Comparison of ENCODE assay signal across 21 cellular contexts in genomic region chr22:35229865-35230264, GRCh38. TPM values are rescaled to one million over a fixed set of nuclear protein-coding genes. Genes with fewer than 3 reads are reported as not detected.
DNase-seq lines count a peak whose midpoint lies in the region; ATAC-seq, FAIRE-seq and TF ChIP-seq lines count a peak whose summit lies in the region.
"Had no signal": no experiment of that assay in that cellular context is flagged by ENCODE, and none has a peak within 500 bp of the region (broad histone marks: within the 10 kb centered on the region; RNA-seq: fewer than 3 reads in every experiment).

No MANE protein-coding gene starts in this region.

- peaks cover 43% of the 10 kb centered on the region for H3K79me2 ChIP-seq in DOHH2 (ENCODE audit: control insufficient read depth, low read length)
- no peaks in the 10 kb centered on the region for H3K79me2 ChIP-seq in OCI-LY7 (ENCODE audit: insufficient read depth, low read depth, low read length)

- intact Hi-C loops in OCI-LY7 (cut with micrococcal nuclease; ENCODE audit: unreplicated experiment), result loop anchor here (2.0 kb wide), 1 partner anchor 75 kb away; no protein-coding TSS in a partner anchor

- no peak overlapping the region for H3K4me3 Mint-ChIP-seq in stimulated activated naive B cell treated with anti-CD40 and anti-IgM and Interleukin-4, amounts not matched to agents 10 μg/mL and 1 μg/mL and 100 μg/mL, for 72 hours
- H3K4me3 Mint-ChIP-seq: CD8-positive, alpha-beta T cell had no signal

- H3K27me3 ChIP-seq in DOHH2 (ENCODE audit: control insufficient read depth, low read length) (peaks cover 12% of the 10 kb centered on the region), bronchial epithelial cell (ENCODE audit: control insufficient read depth, insufficient read depth, low read length) (no peaks in the 10 kb centered on the region)
- H3K27me3 ChIP-seq: BLaER1 had no signal

- no peak overlapping the region for H3K27ac ChIP-seq in DOHH2 (ENCODE audit: low read depth, low read length)
- no peak overlapping the region for H3K27ac ChIP-seq in OCI-LY7 (ENCODE audit: low read depth, low read length, poor library complexity, severe bottlenecking)
- no peak overlapping the region for H3K27ac ChIP-seq in RWPE1
- H3K27ac ChIP-seq: BLaER1, SJSA1 had no signal

- H3K27ac Mint-ChIP-seq in stimulated activated naive B cell treated with anti-CD40 and anti-IgM and Interleukin-4, amounts not matched to agents 10 μg/mL and 1 μg/mL and 100 μg/mL, for 72 hours, result no peak overlapping the region

- H3K4me1 ChIP-seq in DOHH2 (ENCODE audit: control insufficient read depth, low read length) (peaks cover 31% of the 10 kb centered on the region), OCI-LY7 (ENCODE audit: insufficient read depth, low read length, poor library complexity, severe bottlenecking) (peaks cover 3% of the 10 kb centered on the region)
- H3K4me1 ChIP-seq: SJSA1 had no signal

- H2AFZ ChIP-seq in OCI-LY7 (ENCODE audit: low read length), result no peak overlapping the region

- CTCF ChIA-PET in OCI-LY7 (lab: Charles Lee; ENCODE audit: unreplicated experiment) (no interaction called here), RWPE1 (lab: Yijun Ruan, JAX) (no interaction called here)

- H3K4me3 ChIP-seq in DOHH2 (ENCODE audit: low read length) (peak overlapping the region; percentile 72), OCI-LY7 (ENCODE audit: low read depth, low read length, poor library complexity, severe bottlenecking) (peak overlapping the region; percentile 55), bronchial epithelial cell (ENCODE audit: low read depth, low read length) (no peak overlapping the region)
- H3K4me3 ChIP-seq: BLaER1 had no signal

- DNase-seq in HT1080 (ENCODE audit: low read depth) (peak; percentile 11), OCI-LY7 (ENCODE audit: low spot score) (no peak), bronchial epithelial cell (ENCODE audit: low read depth) (no peak), RWPE1 (ENCODE audit: low spot score) (no peak)
- DNase-seq in stimulated activated naive B cell treated with anti-CD40 and anti-IgM and Interleukin-4, amounts not matched to agents 10 μg/mL and 1 μg/mL and 100 μg/mL, for 72 hours, result no peak
- DNase-seq in activated CD8-positive, alpha-beta memory T cell treated with anti-CD3 and anti-CD28 coated beads, Interleukin-2, amount 50 U/mL, for 4 hours, result no peak
- DNase-seq: CD8-positive, alpha-beta T cell; DMS79; H7; MV-4-11; NCI-H1417 treated with DMSO at 0.1 percent for 48 hours; NCI-H2029 treated with DMSO at 0.1 percent for 48 hours; NCI-H2171 treated with DMSO at 0.1 percent for 48 hours; NCI-H446 treated with DMSO at 0.1 percent for 48 hours; NCI-H774 had no signal

- peaks cover 29 to 30% of the 10 kb centered on the region in 2 donors for H3K27me3 Mint-ChIP-seq in stimulated activated naive B cell treated with anti-CD40 and anti-IgM and Interleukin-4, amounts not matched to agents 10 μg/mL and 1 μg/mL and 100 μg/mL, for 72 hours

- no peaks in the 10 kb centered on the region for H3F3A ChIP-seq in DOHH2 (ENCODE audit: control insufficient read depth, insufficient read depth)

- ATAC-seq in stimulated activated naive B cell treated with anti-CD40 and anti-IgM and Interleukin-4, amounts not matched to agents 10 μg/mL and 1 μg/mL and 100 μg/mL, for 72 hours (replicated peaks), result no peak
- ATAC-seq: CD8-positive, alpha-beta T cell had no signal

- FAIRE-seq in bronchial epithelial cell (lab: Jason Lieb, UNC), result peak; percentile 18
- FAIRE-seq: A204.1, D721Med, HTR-8/SVneo had no signal

- H3K36me3 ChIP-seq in DOHH2 (ENCODE audit: control insufficient read depth, low read length) (peaks cover 14% of the 10 kb centered on the region; the same call in 1 of the 2 replicates), OCI-LY7 (ENCODE audit: insufficient read depth, low read length) (no peaks in the 10 kb centered on the region), bronchial epithelial cell (ENCODE audit: control insufficient read depth, insufficient read depth, low read length) (no peaks in the 10 kb centered on the region)
- H3K36me3 ChIP-seq: BLaER1, SJSA1 had no signal

- H3K9me3 Mint-ChIP-seq in stimulated activated naive B cell treated with anti-CD40 and anti-IgM and Interleukin-4, amounts not matched to agents 10 μg/mL and 1 μg/mL and 100 μg/mL, for 72 hours, result peaks cover 0 to 2% of the 10 kb centered on the region in 2 donors

- peaks cover 0 to 2% of the 10 kb centered on the region in 2 donors for H3K4me1 Mint-ChIP-seq in stimulated activated naive B cell treated with anti-CD40 and anti-IgM and Interleukin-4, amounts not matched to agents 10 μg/mL and 1 μg/mL and 100 μg/mL, for 72 hours

- H3K4me2 ChIP-seq in DOHH2 (ENCODE audit: low read length) (peak overlapping the region; percentile 55), OCI-LY7 (ENCODE audit: low read length) (peak overlapping the region; percentile 39; the same call in 1 of the 2 replicates)
- H3K4me2 ChIP-seq: BLaER1 had no signal

- H4K20me1 ChIP-seq in DOHH2 (ENCODE audit: control insufficient read depth, insufficient read depth, low read depth, low read length), result no peaks in the 10 kb centered on the region
- no peaks in the 10 kb centered on the region for H4K20me1 ChIP-seq in OCI-LY7 (ENCODE audit: insufficient read depth, low read length)
- H4K20me1 ChIP-seq: BLaER1 had no signal

- POLR2A ChIA-PET in OCI-LY7 (lab: Charles Lee), result interaction anchor here (1.2 kb wide), 1 partner anchor 13 kb away, joined by 4 read pairs; no protein-coding TSS in a partner anchor
- POLR2A ChIA-PET in RWPE1 (lab: Yijun Ruan, JAX; ENCODE audit: low non-redundant PET), result no interaction called here

- H3K9me3 ChIP-seq in DOHH2 (ENCODE audit: control insufficient read depth, insufficient read depth, low read length), result no peaks in the 10 kb centered on the region
- H3K9me3 ChIP-seq in OCI-LY7 (ENCODE audit: low read length), result no peaks in the 10 kb centered on the region
- H3K9me3 ChIP-seq: BLaER1, SJSA1 had no signal

- no peaks in the 10 kb centered on the region for H3K9me2 ChIP-seq in DOHH2 (replicated peaks; ENCODE audit: control insufficient read depth, low read length)
- H3K9me2 ChIP-seq in OCI-LY7 (ENCODE audit: insufficient read depth, low read length), result no peaks in the 10 kb centered on the region

- BruUV-seq in OCI-LY7 (replicated peaks; lab: Mats Ljungman, UMichigan), result no TSS peak

- H3K36me3 Mint-ChIP-seq in stimulated activated naive B cell treated with anti-CD40 and anti-IgM and Interleukin-4, amounts not matched to agents 10 μg/mL and 1 μg/mL and 100 μg/mL, for 72 hours, result no peaks in the 10 kb centered on the region
- H3K36me3 Mint-ChIP-seq: CD8-positive, alpha-beta T cell had no signal

- no peak for TF ChIP-seq CTCF in DOHH2 (IDR thresholded peaks at IDR 0.05; ENCODE audit: low read depth, low read length, poor library complexity, severe bottlenecking)
- TF ChIP-seq CTCF in OCI-LY7 (conservative IDR thresholded peaks at IDR 0.05; ENCODE audit: low read length), result 0 out of 2 replicates have a peak, but pooled peaks have one; percentile 15
- no peak for TF ChIP-seq CTCF in bronchial epithelial cell (IDR thresholded peaks at IDR 0.05; ENCODE audit: insufficient read depth, low read length, severe bottlenecking)
- TF ChIP-seq CTCF in RWPE1 (conservative IDR thresholded peaks at IDR 0.05; ENCODE audit: low read depth), result no peak

RNA-seq across cellular contexts. Expression of gene HMGXB4, which starts 27.4 kb away (rescaled TPM):
- 12.6 and 13.9 TPM in 2 replicates for total RNA-seq in HT1080 (2014; rRNA removed; shearing (Covaris generic))
- polyA plus RNA-seq in HT1080 (2015; cell fraction: cytosol; rRNA removed), result 23.7 and 37.4 TPM in 2 replicates
- polyA plus RNA-seq in HT1080 (2015; cell fraction: nucleus; rRNA removed), result 50.3 and 53.0 TPM in 2 replicates
- total RNA-seq in OCI-LY7 (2014; rRNA removed; shearing (Covaris generic)), result 25.0 and 25.2 TPM in 2 replicates
- total RNA-seq in OCI-LY7 (2022), result 46.9 and 50.2 TPM in 2 replicates
- total RNA-seq in bronchial epithelial cell, result 11.6 and 12.8 TPM in 2 replicates
